Comparison of ENCODE assay signal across 18 cellular contexts in genomic region chr5:143870871-143871632, GRCh38. TPM values are rescaled to one million over a fixed set of nuclear protein-coding genes. Genes with fewer than 3 reads are reported as not detected.
A peak's percentile ranks its signal among the peaks of the same experiment; 100 is the strongest.
DNase-seq lines count a peak whose midpoint lies in the region; ATAC-seq and TF ChIP-seq lines count a peak whose summit lies in the region.
"Had no signal": no experiment of that assay in that cellular context is flagged by ENCODE, and none has a peak within 500 bp of the region (broad histone marks: within the 10 kb centered on the region; RNA-seq: fewer than 3 reads in every experiment).

No MANE protein-coding gene starts in this region.

- H3K4me1 ChIP-seq in mesenchymal stem cell (ENCODE audit: control insufficient read depth, insufficient read depth, low read depth, low read length), result peaks cover 4% of the 10 kb centered on the region
- H3K4me1 ChIP-seq: SJSA1 had no signal

- H3K4ac ChIP-seq in mesenchymal stem cell (ENCODE audit: low read depth in 1 of 2, low read length in 2 of 2), result no peak overlapping the region

- ATAC-seq in HG02852 (IDR thresholded peaks at IDR 0.05; ENCODE audit: unreplicated experiment), result no peak
- ATAC-seq: right cardiac atrium had no signal

- H3K36me3 Mint-ChIP-seq in activated T-cell treated with anti-CD3 and anti-CD28 coated beads, Interleukin-2, amount 50 U/mL, for 24 hours (ENCODE audit: low read depth), result no peaks in the 10 kb centered on the region
- H3K36me3 Mint-ChIP-seq: activated naive CD4-positive, alpha-beta T cell treated with anti-CD3 and anti-CD28 coated beads, Interleukin-2, amount 10 ng/mL, durations not matched to agents 7 days and 5 days had no signal

- no peaks in the 10 kb centered on the region for H3K4me1 Mint-ChIP-seq in activated T-cell treated with anti-CD3 and anti-CD28 coated beads, Interleukin-2, amount 50 U/mL, for 24 hours (ENCODE audit: low read depth)
- H3K4me1 Mint-ChIP-seq: activated naive CD4-positive, alpha-beta T cell treated with anti-CD3 and anti-CD28 coated beads, Interleukin-2, amount 10 ng/mL, durations not matched to agents 7 days and 5 days; CD8-positive, alpha-beta memory T cell had no signal

- no peaks in the 10 kb centered on the region for H3K9me3 Mint-ChIP-seq in activated T-cell treated with anti-CD3 and anti-CD28 coated beads, Interleukin-2, amount 50 U/mL, for 24 hours
- H3K9me3 Mint-ChIP-seq: activated naive CD4-positive, alpha-beta T cell treated with anti-CD3 and anti-CD28 coated beads, Interleukin-2, amount 10 ng/mL, durations not matched to agents 7 days and 5 days; CD8-positive, alpha-beta memory T cell had no signal

- H3K9me3 ChIP-seq in MG63 (peaks cover 3% of the 10 kb centered on the region; the same call in 1 of the 2 replicates), mesenchymal stem cell (ENCODE audit: control insufficient read depth, low read length) (no peaks in the 10 kb centered on the region)
- H3K9me3 ChIP-seq: SJSA1 had no signal

- H3K4me3 ChIP-seq in MG63 (no peak overlapping the region), epithelial cell of esophagus (ENCODE audit: low read length) (no peak overlapping the region), mesenchymal stem cell (ENCODE audit: insufficient read depth in 1 of 2, low read depth in 1 of 2, low read length in 2 of 2) (no peak overlapping the region), H7 (ENCODE audit: insufficient read depth, low read depth, low read length) (no peak overlapping the region)
- H3K4me3 ChIP-seq: SJSA1 had no signal

- H4K91ac ChIP-seq in mesenchymal stem cell (ENCODE audit: low read length), result no peak overlapping the region

- no peak overlapping the region for H3K27ac Mint-ChIP-seq in activated T-cell treated with anti-CD3 and anti-CD28 coated beads, Interleukin-2, amount 50 U/mL, for 24 hours
- H3K27ac Mint-ChIP-seq: activated naive CD4-positive, alpha-beta T cell treated with anti-CD3 and anti-CD28 coated beads, Interleukin-2, amount 10 ng/mL, durations not matched to agents 7 days and 5 days had no signal

- WGBS in mesenchymal stem cell, result 75% methylated on average over 5 of the region's 5 CpGs

- H4K8ac ChIP-seq in mesenchymal stem cell (ENCODE audit: low read length), result no peak overlapping the region

- H2BK12ac ChIP-seq in mesenchymal stem cell (ENCODE audit: low read length in 2 of 2), result no peak overlapping the region

- no peak overlapping the region for H3K9ac ChIP-seq in mesenchymal stem cell (ENCODE audit: low read length)

- H3K18ac ChIP-seq in mesenchymal stem cell (ENCODE audit: low read depth in 1 of 2, low read length in 2 of 2), result no peak overlapping the region

- H3K23ac ChIP-seq in mesenchymal stem cell (ENCODE audit: low read length in 2 of 2), result no peak overlapping the region

- H2BK5ac ChIP-seq in mesenchymal stem cell (ENCODE audit: low read depth, low read length, poor library complexity, severe bottlenecking), result no peak overlapping the region

- H3K14ac ChIP-seq in mesenchymal stem cell (ENCODE audit: low read length in 2 of 2), result no peak overlapping the region

- no peaks in the 10 kb centered on the region for H3K79me1 ChIP-seq in mesenchymal stem cell (replicated peaks; ENCODE audit: low read length, poor library complexity, severe bottlenecking)

- H2AK5ac ChIP-seq in mesenchymal stem cell (ENCODE audit: low read length, severe bottlenecking), result peak overlapping the region; percentile 27

- H2BK120ac ChIP-seq in mesenchymal stem cell (ENCODE audit: low read depth, low read length), result no peak overlapping the region

- peak overlapping the region; percentile 13 for H3K4me2 ChIP-seq in mesenchymal stem cell (ENCODE audit: low read length, poor library complexity, severe bottlenecking)

- H3K27me3 Mint-ChIP-seq in activated T-cell treated with anti-CD3 and anti-CD28 coated beads, Interleukin-2, amount 50 U/mL, for 24 hours, result no peaks in the 10 kb centered on the region

- H3K27ac ChIP-seq in mesenchymal stem cell (ENCODE audit: low read length, poor library complexity, severe bottlenecking), result peak overlapping the region; percentile 48
- H3K27ac ChIP-seq: brain microvascular endothelial cell, SJSA1 had no signal

- peak; percentile 30 for DNase-seq in EL
- DNase-seq in MG63, result peak; percentile 19
- DNase-seq in epithelial cell of esophagus (ENCODE audit: low read depth), result peak; percentile 87
- DNase-seq in mesenchymal stem cell, result no peak
- DNase-seq in H7, result no peak
- DNase-seq in activated T-cell treated with anti-CD3 and anti-CD28 coated beads, Interleukin-2, amount 50 U/mL, for 24 hours, result no peak
- no peak for DNase-seq in T-helper 1 cell
- DNase-seq: activated CD4-positive, alpha-beta T cell treated with anti-CD3 and anti-CD28 coated beads for 4 hours; activated naive CD4-positive, alpha-beta T cell treated with anti-CD3 and anti-CD28 coated beads, Interleukin-2, amount 10 ng/mL, durations not matched to agents 7 days and 5 days; brain microvascular endothelial cell; CD8-positive, alpha-beta memory T cell; NCI-H1694; NCI-H446 treated with DMSO at 0.1 percent for 48 hours; right cardiac atrium had no signal

- H2AFZ ChIP-seq in mesenchymal stem cell (ENCODE audit: low read depth, low read length), result no peak overlapping the region

- TF ChIP-seq CTCF in epithelial cell of esophagus (IDR thresholded peaks at IDR 0.05; ENCODE audit: insufficient read depth, low read depth, low read length, missing control alignments), result no peak

- H3K4me3 Mint-ChIP-seq in activated T-cell treated with anti-CD3 and anti-CD28 coated beads, Interleukin-2, amount 50 U/mL, for 24 hours, result no peak overlapping the region
- H3K4me3 Mint-ChIP-seq: activated naive CD4-positive, alpha-beta T cell treated with anti-CD3 and anti-CD28 coated beads, Interleukin-2, amount 10 ng/mL, durations not matched to agents 7 days and 5 days; CD8-positive, alpha-beta memory T cell had no signal

- H2BK15ac ChIP-seq in mesenchymal stem cell (ENCODE audit: low read depth, poor library complexity, severe bottlenecking), result no peak overlapping the region

- no peaks in the 10 kb centered on the region for H3K36me3 ChIP-seq in MG63
- no peaks in the 10 kb centered on the region for H3K36me3 ChIP-seq in mesenchymal stem cell (ENCODE audit: control insufficient read depth in 1 of 2, insufficient read depth in 2 of 2, low read depth in 1 of 2, low read length in 2 of 2)
- no peaks in the 10 kb centered on the region for H3K36me3 ChIP-seq in H7 (replicated peaks; ENCODE audit: control insufficient read depth, insufficient read depth, low read length)
- H3K36me3 ChIP-seq: brain microvascular endothelial cell, SJSA1 had no signal

- H3K27me3 ChIP-seq in MG63 (no peaks in the 10 kb centered on the region), mesenchymal stem cell (ENCODE audit: control insufficient read depth in 1 of 2, insufficient read depth in 1 of 2, low read length in 2 of 2) (no peaks in the 10 kb centered on the region), H7 (ENCODE audit: control insufficient read depth, insufficient read depth, low read length) (no peaks in the 10 kb centered on the region)
- H3K27me3 ChIP-seq: brain microvascular endothelial cell, SJSA1 had no signal

RNA-seq across cellular contexts. Expression of gene HMHB1, which starts 59.1 kb away (rescaled TPM):
- total RNA-seq in MG63 (2014; rRNA removed; shearing (Covaris generic); ENCODE audit: low replicate concordance), result not detected in 2 replicates
- not detected for polyA plus RNA-seq in mesenchymal stem cell (2013, experiment 1 of 2)
- polyA plus RNA-seq in mesenchymal stem cell (2013, experiment 2 of 2), result not detected
- total RNA-seq in H7 (2014; rRNA removed; shearing (Covaris generic)), result not detected in 2 replicates
- total RNA-seq: CD8-positive, alpha-beta memory T cell; LHCN-M2; right cardiac atrium; SJSA1 had no signal
- polyA plus RNA-seq: AG04450; CD8-positive, alpha-beta memory T cell; right cardiac atrium had no signal

Comparison
In these comparisons a context has a peak if more than half of its experiments do, and no peak if none do; other contexts are left out.
1. DNase-seq: peak in EL (single experiment), MG63 (single experiment) and epithelial cell of esophagus (single experiment); none in mesenchymal stem cell (single experiment), H7 (single experiment), activated T-cell treated with anti-CD3 and anti-CD28 coated beads, Interleukin-2, amount 50 U/mL, for 24 hours (single experiment) and T-helper 1 cell (0 of 5).